8 cellular contexts compared by ENCODE assay signal in genomic region chr16:54929090-54930033, GRCh38.
DNase-seq lines count a peak whose midpoint lies in the region; ATAC-seq and TF ChIP-seq lines count a peak whose summit lies in the region.

No MANE protein-coding gene starts in this region.

- DNase-seq in NCI-H2171 treated with DMSO at 0.1 percent for 48 hours (lab: John Stamatoyannopoulos, UW) (peak; percentile 98), cardiac fibroblast (ENCODE audit: low read depth in 2 of 2) (peak; percentile 99), islet precursor cell (peak; percentile 100)
- DNase-seq in stimulated activated CD4-positive, alpha-beta T cell treated with anti-CD3 and anti-CD28 coated beads, Interleukin-12 subunit alpha, Interleukin-12 subunit beta, amount 100 ng/mL, for 48 hours (ENCODE audit: low read depth in 2 of 3, low spot score in 1 of 3), result peak; percentile 91 to 95 (median 94)

- TF ChIP-seq CTCF in WI38 (IDR thresholded peaks at IDR 0.05; ENCODE audit: low read depth, low read length) (no peak), cardiac fibroblast (IDR thresholded peaks at IDR 0.05; ENCODE audit: low read depth, low read length) (peak; percentile 21)

- peaks cover 29% of the 10 kb centered on the region for H3K79me2 ChIP-seq in ACC112 (ENCODE audit: control insufficient read depth, insufficient read depth, low read length, unreplicated experiment)

- peak overlapping the region; percentile 85 for H2AFZ ChIP-seq in ACC112 (ENCODE audit: low read length, unreplicated experiment)

- peak overlapping the region; percentile 82 for H3K27ac ChIP-seq in ACC112 (ENCODE audit: low read depth, low read length)

- H3K27me3 ChIP-seq in ACC112 (ENCODE audit: insufficient read depth, low read length), result no peaks in the 10 kb centered on the region

- no peaks in the 10 kb centered on the region for H3K36me3 ChIP-seq in ACC112 (ENCODE audit: insufficient read depth, low read length)

- peak overlapping the region; percentile 80 for H3K4me3 ChIP-seq in ACC112 (ENCODE audit: low read depth, low read length)
- peak overlapping the region; percentile 36 for H3K4me3 ChIP-seq in WI38 (ENCODE audit: low read depth, low read length)
- peak overlapping the region; percentile 69 for H3K4me3 ChIP-seq in cardiac fibroblast (replicated peaks in 1 of 2; ENCODE audit: low read depth in 2 of 2, low read length in 2 of 2)

- H3K4me1 ChIP-seq in ACC112 (ENCODE audit: control insufficient read depth, insufficient read depth, low read length, unreplicated experiment), result peaks cover 16% of the 10 kb centered on the region

- ATAC-seq in GM18867 (IDR thresholded peaks at IDR 0.05; ENCODE audit: unreplicated experiment) (peak; percentile 87), HG03108 (IDR thresholded peaks at IDR 0.05; ENCODE audit: unreplicated experiment) (peak; percentile 90)

Comparison
In these comparisons a context has a peak if more than half of its experiments do, and no peak if none do; other contexts are left out.
1. Peak in every context shown above with its lines: DNase-seq, ATAC-seq, H3K4me3 ChIP-seq and H3K27ac ChIP-seq.